In genomic region chr17:68182940-68183551, GRCh38 we compare ENCODE assay signal across 8 cellular contexts.
DNase-seq lines count a peak whose midpoint lies in the region; ATAC-seq and TF ChIP-seq lines count a peak whose summit lies in the region.

No MANE protein-coding gene starts in this region.

- POLR2A ChIA-PET in PC-9 (lab: Charles Lee; ENCODE audit: unreplicated experiment): interaction anchor here (0.6 kb wide), 1 partner anchor 85 kb away, joined by 4 read pairs; no protein-coding TSS in a partner anchor

- H3K9me3 ChIP-seq in PC-9 (ENCODE audit: insufficient read depth, low read depth): no peaks in the 10 kb centered on the region

- DNase-seq in GM20000 (ENCODE audit: low spot score): peak; percentile 62
- peak in 1 of 2 experiments; percentile 26 for DNase-seq in PC-9
- peak; percentile 49 to 54 for DNase-seq in stimulated activated CD8-positive, alpha-beta memory T cell treated with anti-CD3 and anti-CD28 coated beads, Interleukin-15, amount 100 ng/mL, for 4 hours (ENCODE audit: low read depth in 2 of 2)
- no peak for DNase-seq in NCI-H1092 treated with DMSO at 0.1 percent for 48 hours (lab: John Stamatoyannopoulos, UW)

- BruUV-seq in PC-9 (replicated peaks; lab: Mats Ljungman, UMichigan): no TSS peak

- no peaks in the 10 kb centered on the region for H4K20me1 ChIP-seq in PC-9 (ENCODE audit: insufficient read depth)

- no peaks in the 10 kb centered on the region for H3K27me3 Mint-ChIP-seq in activated naive CD4-positive, alpha-beta T cell treated with anti-CD3 and anti-CD28 coated beads, Interleukin-2, amount 50 U/mL, for 24 hours

- H3K9me2 ChIP-seq in PC-9 (ENCODE audit: insufficient read depth): no peaks in the 10 kb centered on the region

- peak overlapping the region; percentile 34 for H3K4me2 ChIP-seq in PC-9

- H3K4me3 ChIP-seq in PC-9: no peak overlapping the region

- H3K79me2 ChIP-seq in PC-9 (ENCODE audit: low read depth): no peaks in the 10 kb centered on the region

- 0 out of 2 replicates have a peak overlapping the region, but pooled peaks have one; percentile 5 for H3K27ac ChIP-seq in PC-9

- intact Hi-C loops in PC-9 (cut with micrococcal nuclease; ENCODE audit: unreplicated experiment): no loop called here

- CTCF ChIA-PET in PC-9 (lab: Charles Lee): interaction anchor here (0.6 to 1.0 kb wide), 3 partner anchors 10 to 142 kb away, joined by 3 to 9 read pairs (median 3); no protein-coding TSS in a partner anchor

- H3K36me3 ChIP-seq in PC-9 (ENCODE audit: low read depth): no peaks in the 10 kb centered on the region

- no peaks in the 10 kb centered on the region; the same call in 1 of the 2 replicates for H3F3A ChIP-seq in PC-9 (ENCODE audit: insufficient read depth, low read depth)

- ATAC-seq in HG03439 (IDR thresholded peaks at IDR 0.05; ENCODE audit: unreplicated experiment) (no peak), GM18520 (IDR thresholded peaks at IDR 0.05; ENCODE audit: unreplicated experiment) (no peak), GM19467 (IDR thresholded peaks at IDR 0.05; ENCODE audit: unreplicated experiment) (no peak)

- no peaks in the 10 kb centered on the region for H3K9me3 Mint-ChIP-seq in activated naive CD4-positive, alpha-beta T cell treated with anti-CD3 and anti-CD28 coated beads, Interleukin-2, amount 50 U/mL, for 24 hours

- peaks cover 25% of the 10 kb centered on the region for H3K4me1 ChIP-seq in PC-9 (replicated peaks; ENCODE audit: insufficient read depth)

- H3K36me3 Mint-ChIP-seq in activated naive CD4-positive, alpha-beta T cell treated with anti-CD3 and anti-CD28 coated beads, Interleukin-2, amount 50 U/mL, for 24 hours: no peaks in the 10 kb centered on the region

- no peak for TF ChIP-seq CTCF in GM20000 (IDR thresholded peaks at IDR 0.05; ENCODE audit: extremely low read depth, missing control alignments)
- no peak for TF ChIP-seq CTCF in PC-9 (conservative IDR thresholded peaks at IDR 0.05)

- H3K27ac Mint-ChIP-seq in activated naive CD4-positive, alpha-beta T cell treated with anti-CD3 and anti-CD28 coated beads, Interleukin-2, amount 50 U/mL, for 24 hours: peak overlapping the region; percentile 77

- H3K4me3 Mint-ChIP-seq in activated naive CD4-positive, alpha-beta T cell treated with anti-CD3 and anti-CD28 coated beads, Interleukin-2, amount 50 U/mL, for 24 hours: peak overlapping the region; percentile 44

- H3K27me3 ChIP-seq in PC-9 (ENCODE audit: insufficient read depth, low read depth): no peaks in the 10 kb centered on the region

- H2AFZ ChIP-seq in PC-9: 0 out of 2 replicates have a peak overlapping the region, but pooled peaks have one; percentile 39

- H3K4me1 Mint-ChIP-seq in activated naive CD4-positive, alpha-beta T cell treated with anti-CD3 and anti-CD28 coated beads, Interleukin-2, amount 50 U/mL, for 24 hours: peaks cover 59% of the 10 kb centered on the region
